ENCODE assay signal across 18 cellular contexts in genomic region chr12:6826125-6826733, GRCh38. TPM values are rescaled to one million over a fixed set of nuclear protein-coding genes. Genes with fewer than 3 reads are reported as not detected.
DNase-seq lines count a peak whose midpoint lies in the region; ATAC-seq, FAIRE-seq and TF ChIP-seq lines count a peak whose summit lies in the region.
"Had no signal": no experiment of that assay in that cellular context is flagged by ENCODE, and none has a peak within 500 bp of the region (broad histone marks: within the 10 kb centered on the region; RNA-seq: fewer than 3 reads in every experiment).

No MANE protein-coding gene starts in this region.

- H3K27ac Mint-ChIP-seq in natural killer cell (no peak overlapping the region), astrocyte (ENCODE audit: unreplicated experiment) (no peak overlapping the region), nephron (peak overlapping the region; percentile 54 to 84 (median 73)), T-cell (no peak overlapping the region)
- H3K27ac Mint-ChIP-seq in natural killer cell treated with Interleukin-12 subunit alpha and Interleukin-12 subunit beta and Interleukin-15 and Interleukin-18, amount 100 ng/mL, for 72 hours = no peak overlapping the region
- H3K27ac Mint-ChIP-seq: activated CD8-positive, alpha-beta T cell treated with anti-CD3 and anti-CD28 coated beads, Interleukin-2, amount 10 ng/mL, durations not matched to agents 7 days and 5 days; stimulated activated memory B cell treated with anti-CD40 and anti-IgM and Interleukin-4, amounts not matched to agents 10 μg/mL and 1 μg/mL and 100 μg/mL, for 72 hours had no signal

- H3K36me3 Mint-ChIP-seq in natural killer cell (no peaks in the 10 kb centered on the region), astrocyte (ENCODE audit: low read depth, unreplicated experiment) (peaks cover 6% of the 10 kb centered on the region), nephron (ENCODE audit: low read depth) (peaks cover 9% of the 10 kb centered on the region), T-cell (no peaks in the 10 kb centered on the region)
- no peaks in the 10 kb centered on the region for H3K36me3 Mint-ChIP-seq in natural killer cell treated with Interleukin-12 subunit alpha and Interleukin-12 subunit beta and Interleukin-15 and Interleukin-18, amount 100 ng/mL, for 72 hours
- H3K36me3 Mint-ChIP-seq: stimulated activated memory B cell treated with anti-CD40 and anti-IgM and Interleukin-4, amounts not matched to agents 10 μg/mL and 1 μg/mL and 100 μg/mL, for 72 hours had no signal

- H3K27me3 Mint-ChIP-seq in natural killer cell (ENCODE audit: low read depth in 2 of 2) (peaks cover 62 to 73% of the 10 kb centered on the region in 2 donors), astrocyte (ENCODE audit: low read depth, unreplicated experiment) (no peaks in the 10 kb centered on the region), nephron (ENCODE audit: low read depth) (peaks cover 3% of the 10 kb centered on the region), T-cell (peaks cover 16 to 64% of the 10 kb centered on the region in 2 donors)
- peaks cover 64 to 68% of the 10 kb centered on the region in 2 donors for H3K27me3 Mint-ChIP-seq in natural killer cell treated with Interleukin-12 subunit alpha and Interleukin-12 subunit beta and Interleukin-15 and Interleukin-18, amount 100 ng/mL, for 72 hours

- no peak for FAIRE-seq in astrocyte (lab: Jason Lieb, UNC)
- FAIRE-seq in frontal cortex (lab: Jason Lieb, UNC) = no peak
- FAIRE-seq: A549 had no signal

- no peaks in the 10 kb centered on the region for H3K27me3 ChIP-seq in astrocyte (ENCODE audit: insufficient read depth, low read length)

- H3K9me3 ChIP-seq in astrocyte (ENCODE audit: insufficient read depth, low read depth, low read length) = no peaks in the 10 kb centered on the region
- H3K9me3 ChIP-seq: A549, Caco-2, psoas muscle, suprapubic skin had no signal

- H3K4me1 Mint-ChIP-seq in natural killer cell (peaks cover 20 to 39% of the 10 kb centered on the region in 2 donors), astrocyte (ENCODE audit: low read depth, unreplicated experiment) (peaks cover 22% of the 10 kb centered on the region), nephron (peaks cover 52% of the 10 kb centered on the region), T-cell (peaks cover 23 to 45% (median 26%) of the 10 kb centered on the region in 3 donors)
- H3K4me1 Mint-ChIP-seq in natural killer cell treated with Interleukin-12 subunit alpha and Interleukin-12 subunit beta and Interleukin-15 and Interleukin-18, amount 100 ng/mL, for 72 hours (ENCODE audit: low read depth in 2 of 2) = peaks cover 19 to 32% of the 10 kb centered on the region in 2 donors

- no peak overlapping the region for H3K4me2 ChIP-seq in astrocyte (ENCODE audit: low read length)

- ATAC-seq in natural killer cell = no peak
- no peak for ATAC-seq in natural killer cell treated with Interleukin-12 subunit alpha and Interleukin-12 subunit beta and Interleukin-15 and Interleukin-18, amount 100 ng/mL, for 72 hours
- ATAC-seq in T-cell (replicated peaks in 1 of 4) = no peak
- no peak for ATAC-seq in HG03439 (IDR thresholded peaks at IDR 0.05; ENCODE audit: unreplicated experiment)

- TF ChIP-seq CTCF in natural killer cell (IDR thresholded peaks at IDR 0.05) (no peak), astrocyte (IDR thresholded peaks at IDR 0.05; ENCODE audit: insufficient read depth, low read depth, low read length) (no peak), nephron (IDR thresholded peaks at IDR 0.05; ENCODE audit: unreplicated experiment in 3 of 3) (no peak)

- peaks cover 6% of the 10 kb centered on the region for H4K20me1 ChIP-seq in astrocyte (ENCODE audit: insufficient read depth, low read length)

- DNase-seq in natural killer cell (no peak), astrocyte (ENCODE audit: low read depth) (no peak), T-cell (no peak), NCI-H2227 treated with DMSO at 0.1 percent for 48 hours (lab: John Stamatoyannopoulos, UW) (no peak), frontal cortex (ENCODE audit: low spot score in 2 of 2) (no peak)
- no peak for DNase-seq in natural killer cell treated with Interleukin-12 subunit alpha and Interleukin-12 subunit beta and Interleukin-15 and Interleukin-18, amount 100 ng/mL, for 72 hours (ENCODE audit: low spot score)
- DNase-seq: NCI-H510A had no signal

- intact Hi-C loops in natural killer cell (cut with micrococcal nuclease) = loop anchor here (5.0 kb wide), 1 partner anchor 74 kb away; the partner anchor contains the start of gene MLF2

- CTCF ChIA-PET in T-cell (lab: Charles Lee) = interaction anchor here (0.5 to 3.2 kb wide), 7 partner anchors 8 to 337 kb away, joined by 3 to 26 read pairs (median 4); partner anchors contain the start of gene MLF2 (in 2 of the 2)

- H3K9me3 Mint-ChIP-seq in natural killer cell = no peaks in the 10 kb centered on the region
- no peaks in the 10 kb centered on the region for H3K9me3 Mint-ChIP-seq in natural killer cell treated with Interleukin-12 subunit alpha and Interleukin-12 subunit beta and Interleukin-15 and Interleukin-18, amount 100 ng/mL, for 72 hours
- no peaks in the 10 kb centered on the region for H3K9me3 Mint-ChIP-seq in astrocyte (ENCODE audit: unreplicated experiment)
- H3K9me3 Mint-ChIP-seq in nephron = no peaks in the 10 kb centered on the region
- no peaks in the 10 kb centered on the region for H3K9me3 Mint-ChIP-seq in T-cell
- H3K9me3 Mint-ChIP-seq: IgD-negative memory B cell; stimulated activated memory B cell treated with anti-CD40 and anti-IgM and Interleukin-4, amounts not matched to agents 10 μg/mL and 1 μg/mL and 100 μg/mL, for 72 hours had no signal

- H3K36me3 ChIP-seq in astrocyte (ENCODE audit: insufficient read depth, low read length) = peaks cover 2% of the 10 kb centered on the region

- H3K27ac ChIP-seq in astrocyte (ENCODE audit: low read depth, low read length) = no peak overlapping the region
- H3K27ac ChIP-seq: psoas muscle, suprapubic skin had no signal

- H3K79me2 ChIP-seq in astrocyte (ENCODE audit: insufficient read depth, low read length) = peaks cover 29% of the 10 kb centered on the region

- POLR2A ChIA-PET in T-cell (lab: Charles Lee) = interaction anchor here in 1 of 2 donors (0.7 kb wide), 1 partner anchor 47 kb away, joined by 3 read pairs; the partner anchor contains the start of gene SPSB2

- H3K4me3 ChIP-seq in astrocyte (ENCODE audit: insufficient read depth, low read depth, low read length) = no peak overlapping the region
- H3K4me3 ChIP-seq: A549, lung, psoas muscle, suprapubic skin had no signal

- H3K4me3 Mint-ChIP-seq in natural killer cell (peak overlapping the region; percentile 31), astrocyte (ENCODE audit: unreplicated experiment) (peak overlapping the region; percentile 57), nephron (peak overlapping the region; percentile 62 to 78 (median 73)), T-cell (no peak overlapping the region)
- H3K4me3 Mint-ChIP-seq in natural killer cell treated with Interleukin-12 subunit alpha and Interleukin-12 subunit beta and Interleukin-15 and Interleukin-18, amount 100 ng/mL, for 72 hours = no peak overlapping the region
- H3K4me3 Mint-ChIP-seq: activated CD4-positive, alpha-beta T cell treated with anti-CD3 and anti-CD28 coated beads for 36 hours; activated CD8-positive, alpha-beta T cell treated with anti-CD3 and anti-CD28 coated beads, Interleukin-2, amount 10 ng/mL, durations not matched to agents 7 days and 5 days; stimulated activated memory B cell treated with anti-CD40 and anti-IgM and Interleukin-4, amounts not matched to agents 10 μg/mL and 1 μg/mL and 100 μg/mL, for 72 hours had no signal

- no peak overlapping the region for H3K9ac ChIP-seq in astrocyte (ENCODE audit: low read length)

- H3K4me1 ChIP-seq in astrocyte (ENCODE audit: insufficient read depth, low read length) = peaks cover 25% of the 10 kb centered on the region

- no peak overlapping the region for H2AFZ ChIP-seq in astrocyte (ENCODE audit: low read depth, low read length)

RNA-seq across cellular contexts. Expression of gene P3H3, which starts 2.0 kb away (rescaled TPM):
- total RNA-seq in natural killer cell (1 to 10 TPM in 1 of 3 donors, under 1 TPM in 1, not detected in 1; 0.72 to 1.8 TPM), astrocyte (101 and 123 TPM in 2 replicates), T-cell (1 to 10 TPM; 4.7 to 9.8 (median 8.0) TPM), frontal cortex (11.0 TPM)
- total RNA-seq in natural killer cell treated with Interleukin-12 subunit alpha and Interleukin-12 subunit beta and Interleukin-15 and Interleukin-18, amount 100 ng/mL, for 72 hours = 1 to 10 TPM in 1 of 2 donors, not detected in 1; 1.3 TPM

RNA-seq across cellular contexts. Expression of gene GPR162, which starts 4.6 kb away (rescaled TPM):
- total RNA-seq in natural killer cell = 1 to 10 TPM in 1 of 3 donors, under 1 TPM in 2; 0.39 to 2.1 (median 0.68) TPM
- not detected for total RNA-seq in natural killer cell treated with Interleukin-12 subunit alpha and Interleukin-12 subunit beta and Interleukin-15 and Interleukin-18, amount 100 ng/mL, for 72 hours
- total RNA-seq in astrocyte = 6.0 and 6.2 TPM in 2 replicates
- under 1 TPM in 2 of 5 donors, not detected in 3; 0.13 to 0.46 TPM for total RNA-seq in T-cell
- total RNA-seq in frontal cortex = 81.1 TPM

RNA-seq across cellular contexts. Expression of gene GNB3, which starts 14.5 kb away (rescaled TPM):
- total RNA-seq in natural killer cell (not detected), astrocyte (14.5 and 16.6 TPM in 2 replicates), T-cell (1 to 10 TPM in 4 of 5 donors, under 1 TPM in 1; 0.85 to 4.3 (median 3.4) TPM), frontal cortex (1.2 TPM)
- not detected for total RNA-seq in natural killer cell treated with Interleukin-12 subunit alpha and Interleukin-12 subunit beta and Interleukin-15 and Interleukin-18, amount 100 ng/mL, for 72 hours

RNA-seq across cellular contexts. Expression of gene CDCA3, which starts 24.9 kb away (rescaled TPM):
- 1 to 10 TPM; 1.4 to 3.3 (median 1.4) TPM for total RNA-seq in natural killer cell
- total RNA-seq in natural killer cell treated with Interleukin-12 subunit alpha and Interleukin-12 subunit beta and Interleukin-15 and Interleukin-18, amount 100 ng/mL, for 72 hours = 100 to 1,000 TPM in 1 of 2 donors, 10 to 100 TPM in 1; 40.7 to 105 TPM
- total RNA-seq in astrocyte = 2.3 and 3.2 TPM in 2 replicates
- total RNA-seq in T-cell = 1 to 10 TPM; 1.1 to 2.7 (median 2.0) TPM
- 2.9 TPM for total RNA-seq in frontal cortex

RNA-seq across cellular contexts. Expression of gene USP5, which starts 25.7 kb away (rescaled TPM):
- total RNA-seq in natural killer cell = 10 to 100 TPM; 48.3 to 67.2 (median 57.2) TPM
- total RNA-seq in natural killer cell treated with Interleukin-12 subunit alpha and Interleukin-12 subunit beta and Interleukin-15 and Interleukin-18, amount 100 ng/mL, for 72 hours = 100 to 1,000 TPM in 1 of 2 donors, 10 to 100 TPM in 1; 91.7 to 105 TPM
- total RNA-seq in astrocyte = 144 and 146 TPM in 2 replicates
- total RNA-seq in T-cell = 10 to 100 TPM; 64.2 to 95.8 (median 85.8) TPM
- 77.5 TPM for total RNA-seq in frontal cortex

Comparison
In these comparisons a context has a peak if more than half of its experiments do, and no peak if none do; other contexts are left out.
1. H3K4me3 Mint-ChIP-seq: peak in natural killer cell (single experiment), astrocyte (single experiment) and nephron (3 of 3); none in natural killer cell treated with Interleukin-12 subunit alpha and Interleukin-12 subunit beta and Interleukin-15 and Interleukin-18, amount 100 ng/mL, for 72 hours (single experiment) and T-cell (0 of 3).
2. H3K27ac Mint-ChIP-seq: peak in nephron (3 of 3); none in natural killer cell (0 of 2), natural killer cell treated with Interleukin-12 subunit alpha and Interleukin-12 subunit beta and Interleukin-15 and Interleukin-18, amount 100 ng/mL, for 72 hours (0 of 2), astrocyte (single experiment) and T-cell (0 of 2).
3. RNA of gene GPR162, which starts 4.6 kb away (total RNA-seq): 81.1 TPM in frontal cortex (single experiment); 6.0 to 6.2 TPM in astrocyte, 0.39 to 2.1 TPM in natural killer cell, not detected in natural killer cell treated with Interleukin-12 subunit alpha and Interleukin-12 subunit beta and Interleukin-15 and Interleukin-18, amount 100 ng/mL, for 72 hours and 0.13 to 0.46 TPM in T-cell; every median in the first group is over 10 times any median in the second.